In genomic region chr6:50713226-50713625, GRCh38 we compare ENCODE assay signal across 1 cellular context.
TF ChIP-seq lines count a peak whose summit lies in the region.

TFAP2D (plus strand) TSS chr6:50713526; CDS start chr6:50714056, 530 bp downstream.

TF ChIP-seq in H1, 55 proteins besides CTCF, POLR2A, EP300 and RAD21:
- no peak for TF ChIP-seq EZH2 (IDR thresholded peaks at IDR 0.05; ENCODE audit: low read depth, low read length, severe bottlenecking)
TF ChIP-seq in H1: peak in this region for 0.
